In genomic region chr21:21690068-21690665, GRCh38 we compare ENCODE assay signal across 16 cellular contexts.
DNase-seq lines count a peak whose midpoint lies in the region; ATAC-seq and TF ChIP-seq lines count a peak whose summit lies in the region.
"Had no signal": no experiment of that assay in that cellular context is flagged by ENCODE, and none has a peak within 500 bp of the region (broad histone marks: within the 10 kb centered on the region; RNA-seq: fewer than 3 reads in every experiment).

No MANE protein-coding gene starts in this region.

- no peaks in the 10 kb centered on the region for H3K9me3 Mint-ChIP-seq in mesothelial cell of epicardium

- DNase-seq in NCI-H82 (lab: John Stamatoyannopoulos, UW), result peak; percentile 23
- no peak for DNase-seq in NCI-H82 treated with DMSO at 0.1 percent for 48 hours (lab: John Stamatoyannopoulos, UW; ENCODE audit: unreplicated experiment)
- peak; percentile 24 for DNase-seq in NCI-H69 (lab: John Stamatoyannopoulos, UW)
- DNase-seq in iPS-NIHi7 (ENCODE audit: extremely low spot score), result no peak
- DNase-seq in mesothelial cell of epicardium (ENCODE audit: low spot score in 2 of 2, unreplicated experiment in 2 of 2), result no peak
- DNase-seq: CD4-positive, alpha-beta memory T cell; DMS153; DMS79; GF-D8; HCEC 1CT had no signal

- H3K27me3 ChIP-seq in neural cell (ENCODE audit: insufficient read depth, low read depth, low read length), result no peaks in the 10 kb centered on the region
- H3K27me3 ChIP-seq: BLaER1 had no signal

- H3K36me3 ChIP-seq in neural cell (ENCODE audit: insufficient read depth, low read length), result no peaks in the 10 kb centered on the region
- H3K36me3 ChIP-seq: BLaER1 had no signal

- no peaks in the 10 kb centered on the region for H3F3A ChIP-seq in neural cell (ENCODE audit: insufficient read depth, low read length, poor library complexity, severe bottlenecking)

- H2AFZ ChIP-seq in neural cell (ENCODE audit: low read depth, low read length), result no peak overlapping the region

- H4K20me1 ChIP-seq in neural cell (ENCODE audit: insufficient read depth), result no peaks in the 10 kb centered on the region
- H4K20me1 ChIP-seq: BLaER1 had no signal

- TF ChIP-seq EP300 in neural cell (conservative IDR thresholded peaks at IDR 0.05; ENCODE audit: poor library complexity, severe bottlenecking), result peak; percentile 78

- H3K4me3 Mint-ChIP-seq in mesothelial cell of epicardium, result no peak overlapping the region
- H3K4me3 Mint-ChIP-seq: CD14-positive monocyte; CD4-positive, alpha-beta memory T cell had no signal

- no peak for ATAC-seq in GM18519 (IDR thresholded peaks at IDR 0.05; ENCODE audit: low FRiP score, unreplicated experiment)
- ATAC-seq: A549 had no signal

- H3K4me1 Mint-ChIP-seq in mesothelial cell of epicardium, result no peaks in the 10 kb centered on the region
- H3K4me1 Mint-ChIP-seq: CD14-positive monocyte; CD4-positive, alpha-beta memory T cell had no signal

- H3K27ac Mint-ChIP-seq in mesothelial cell of epicardium, result no peak overlapping the region
- H3K27ac Mint-ChIP-seq: CD14-positive monocyte; CD4-positive, alpha-beta memory T cell had no signal

- no peak overlapping the region for H3K4me2 ChIP-seq in neural cell (ENCODE audit: low read length)
- H3K4me2 ChIP-seq: A549, BLaER1 had no signal

- TF ChIP-seq RAD21 in neural cell (conservative IDR thresholded peaks at IDR 0.05), result no peak

- H3K27ac ChIP-seq in neural cell (ENCODE audit: low read length), result peak overlapping the region; percentile 5
- H3K27ac ChIP-seq: 22Rv1, A549, BLaER1 had no signal

- peaks cover 3% of the 10 kb centered on the region for H3K27me3 Mint-ChIP-seq in mesothelial cell of epicardium (ENCODE audit: low read depth)
- H3K27me3 Mint-ChIP-seq: CD4-positive, alpha-beta memory T cell had no signal

- H3K4me3 ChIP-seq in neural cell (ENCODE audit: low read length), result no peak overlapping the region
- H3K4me3 ChIP-seq: A549, BLaER1 had no signal

- H3K9ac ChIP-seq in neural cell (ENCODE audit: low read length), result no peak overlapping the region
- H3K9ac ChIP-seq: BLaER1 had no signal

- no peaks in the 10 kb centered on the region for H3K9me2 ChIP-seq in neural cell (ENCODE audit: insufficient read depth, low read length)

- H3K79me2 ChIP-seq in neural cell (replicated peaks; ENCODE audit: insufficient read depth, low read length), result no peaks in the 10 kb centered on the region

- TF ChIP-seq CTCF in neural cell (IDR thresholded peaks at IDR 0.05; ENCODE audit: poor library complexity, severe bottlenecking) (no peak), mesothelial cell of epicardium (IDR thresholded peaks at IDR 0.05; ENCODE audit: unreplicated experiment) (no peak)

- no peaks in the 10 kb centered on the region for H3K36me3 Mint-ChIP-seq in mesothelial cell of epicardium
- H3K36me3 Mint-ChIP-seq: CD14-positive monocyte; CD4-positive, alpha-beta memory T cell had no signal

- H3K9me3 ChIP-seq in neural cell (ENCODE audit: low read length), result no peaks in the 10 kb centered on the region
- H3K9me3 ChIP-seq: A549, BLaER1 had no signal

TF ChIP-seq in neural cell, 6 proteins besides CTCF, POLR2A, EP300 and RAD21:
- TF ChIP-seq POLR2AphosphoS5 (IDR thresholded peaks at IDR 0.05) (peak; percentile 19), EZH2 (IDR thresholded peaks at IDR 0.05; ENCODE audit: borderline replicate concordance, insufficient read depth, low read length, poor library complexity, severe bottlenecking) (no peak), REST (IDR thresholded peaks at IDR 0.05; ENCODE audit: borderline replicate concordance) (peak; percentile 68)
TF ChIP-seq in neural cell: peak in this region for 2.

Comparison
In these comparisons a context has a peak if more than half of its experiments do, and no peak if none do; other contexts are left out.
1. DNase-seq: peak in NCI-H82 (single experiment) and NCI-H69 (single experiment); none in NCI-H82 treated with DMSO at 0.1 percent for 48 hours (single experiment), iPS-NIHi7 (single experiment) and mesothelial cell of epicardium (0 of 2).